8 cellular contexts compared by ENCODE assay signal in genomic region chr21:34888569-34889286, GRCh38.
A peak's percentile ranks its signal among the peaks of the same experiment; 100 is the strongest.
DNase-seq lines count a peak whose midpoint lies in the region; ATAC-seq lines count a peak whose summit lies in the region.

No MANE protein-coding gene starts in this region.

- H3K9me3 ChIP-seq in HUES48 (ENCODE audit: control insufficient read depth, insufficient read depth, low read length) (no peaks in the 10 kb centered on the region), NT2/D1 (ENCODE audit: insufficient read depth, low read length) (no peaks in the 10 kb centered on the region)

- H3K9ac ChIP-seq in HUES48 (ENCODE audit: low read depth, low read length) (peak overlapping the region; percentile 56; the same call in 1 of the 2 replicates), NT2/D1 (ENCODE audit: insufficient read length, low read depth) (peak overlapping the region; percentile 98)

- ATAC-seq in GM21423 (IDR thresholded peaks at IDR 0.05; ENCODE audit: unreplicated experiment) = peak; percentile 43

- DNase-seq in COR-L47 (lab: John Stamatoyannopoulos, UW) (peak; percentile 85), NT2/D1 (ENCODE audit: low read depth, low spot score) (peak; percentile 95), epithelial cell of prostate (ENCODE audit: low read depth, low spot score) (peak; percentile 85), mucosa of gallbladder (ENCODE audit: low spot score) (peak; percentile 95)
- peak; percentile 91 for DNase-seq in activated CD8-positive, alpha-beta memory T cell treated with anti-CD3 and anti-CD28 coated beads, Interleukin-2, amount 50 U/mL, for 48 hours
- peak; percentile 36 to 53 for DNase-seq in stimulated activated CD8-positive, alpha-beta memory T cell treated with anti-CD3 and anti-CD28 coated beads, Interleukin-4, amount 100 ng/mL, for 1 hour (ENCODE audit: low read depth in 2 of 2, low spot score in 1 of 2)

- H3K4me3 ChIP-seq in HUES48 (ENCODE audit: low read depth, low read length) = peak overlapping the region; percentile 63
- peak overlapping the region; percentile 84 for H3K4me3 ChIP-seq in NT2/D1 (ENCODE audit: insufficient read length, low read depth)

- H3K36me3 ChIP-seq in HUES48 (ENCODE audit: control insufficient read depth, insufficient read depth, low read length) (no peaks in the 10 kb centered on the region), NT2/D1 (ENCODE audit: insufficient read depth, insufficient read length, low read length) (peaks cover 3% of the 10 kb centered on the region)

- H3K4me1 ChIP-seq in HUES48 (ENCODE audit: control insufficient read depth, insufficient read depth, low read length) (peaks cover 42% of the 10 kb centered on the region), NT2/D1 (ENCODE audit: insufficient read depth, insufficient read length) (no peaks in the 10 kb centered on the region)

- H3K27ac ChIP-seq in HUES48 (ENCODE audit: low read depth, low read length) (peak overlapping the region; percentile 6), epithelial cell of prostate (peak overlapping the region; percentile 97)

- H3K27me3 ChIP-seq in HUES48 (ENCODE audit: control insufficient read depth, insufficient read depth, low read length) (peaks cover 95% of the 10 kb centered on the region), NT2/D1 (ENCODE audit: insufficient read depth, insufficient read length) (peaks cover 74% of the 10 kb centered on the region)

Comparison
In these comparisons a context has a peak if more than half of its experiments do, and no peak if none do; other contexts are left out.
1. Peak in every context shown above with its lines: DNase-seq, ATAC-seq, H3K4me3 ChIP-seq and H3K27ac ChIP-seq.
2. DNase-seq: peak in every context shown above with its lines; median percentile 95 in NT2/D1; 95 in mucosa of gallbladder; 91 in activated CD8-positive, alpha-beta memory T cell treated with anti-CD3 and anti-CD28 coated beads, Interleukin-2, amount 50 U/mL, for 48 hours; 85 in COR-L47; 85 in epithelial cell of prostate; 44 in stimulated activated CD8-positive, alpha-beta memory T cell treated with anti-CD3 and anti-CD28 coated beads, Interleukin-4, amount 100 ng/mL, for 1 hour.